In the genomic region with DNA sequence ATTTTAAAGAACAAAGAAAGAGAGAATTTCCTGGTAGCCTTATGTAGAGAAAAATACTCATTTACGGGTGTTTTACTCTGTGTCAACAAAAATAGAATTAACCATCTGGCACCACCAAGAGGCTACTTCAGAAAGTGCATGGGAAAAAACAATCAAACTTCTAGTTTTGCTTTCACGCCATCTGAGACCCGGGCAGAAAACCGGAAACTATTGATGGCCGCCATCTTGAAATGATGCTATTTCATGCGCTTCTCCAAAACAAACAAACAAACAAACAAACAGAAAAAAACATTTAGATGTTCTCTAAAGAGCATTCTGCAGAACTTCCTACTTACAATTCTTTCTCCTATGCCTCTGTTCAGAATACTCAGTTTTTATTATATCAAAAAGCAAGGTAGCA, we compare ENCODE assay signal across 9 cellular contexts. TPM values are rescaled to one million over a fixed set of nuclear protein-coding genes. Genes with fewer than 3 reads are reported as not detected.
DNase-seq lines count a peak whose midpoint lies in the region; FAIRE-seq and TF ChIP-seq lines count a peak whose summit lies in the region.
"Had no signal": no experiment of that assay in that cellular context is flagged by ENCODE, and none has a peak within 500 bp of the region (broad histone marks: within the 10 kb centered on the region; RNA-seq: fewer than 3 reads in every experiment).

No MANE protein-coding gene starts in this region.

- peak overlapping the region; percentile 12 for H2AFZ ChIP-seq in astrocyte (ENCODE audit: low read depth, low read length)

- no peak overlapping the region for H3K9ac ChIP-seq in astrocyte (ENCODE audit: low read length)

- CTCF ChIA-PET in HEK293T (lab: Yijun Ruan, JAX), result interaction anchor here (1.0 kb wide), 1 partner anchor 19 kb away, joined by 3 read pairs; no protein-coding TSS in a partner anchor

- H3K4me3 Mint-ChIP-seq in astrocyte (ENCODE audit: unreplicated experiment) (no peak overlapping the region), immature natural killer cell (no peak overlapping the region)

- POLR2A ChIA-PET in HEK293T (lab: Yijun Ruan, JAX), result no interaction called here

- no peaks in the 10 kb centered on the region for H3K36me3 Mint-ChIP-seq in astrocyte (ENCODE audit: low read depth, unreplicated experiment)
- H3K36me3 Mint-ChIP-seq in immature natural killer cell, result no peaks in the 10 kb centered on the region

- H3K27ac Mint-ChIP-seq in astrocyte (ENCODE audit: unreplicated experiment), result no peak overlapping the region
- H3K27ac Mint-ChIP-seq in immature natural killer cell, result no peak overlapping the region

- H3K4me1 ChIP-seq in astrocyte (ENCODE audit: insufficient read depth, low read length), result no peaks in the 10 kb centered on the region

- DNase-seq in activated CD4-positive, alpha-beta T cell treated with anti-CD3 and anti-CD28 coated beads for 48 hours, result peak; percentile 3
- DNase-seq in activated CD4-positive, alpha-beta T cell treated with anti-CD3 and anti-CD28 coated beads for 4 hours, result no peak
- DNase-seq in HEK293T (ENCODE audit: extremely low spot score) (peak; percentile 43), NCI-H146 (lab: John Stamatoyannopoulos, UW) (peak; percentile 71), astrocyte (ENCODE audit: low read depth) (peak; percentile 27), iris pigment epithelial cell (ENCODE audit: low read depth) (peak; percentile 54), cerebellar nuclear complex (lab: John Stamatoyannopoulos, UW) (no peak), immature natural killer cell (no peak)

- no peak overlapping the region for H3K27ac ChIP-seq in astrocyte (ENCODE audit: low read depth, low read length)
- H3K27ac ChIP-seq: epithelial cell of prostate had no signal

- H3K4me1 Mint-ChIP-seq in astrocyte (ENCODE audit: low read depth, unreplicated experiment) (no peaks in the 10 kb centered on the region), immature natural killer cell (no peaks in the 10 kb centered on the region)

- no peaks in the 10 kb centered on the region for H3K9me3 ChIP-seq in astrocyte (ENCODE audit: insufficient read depth, low read depth, low read length)

- H3K36me3 ChIP-seq in astrocyte (ENCODE audit: insufficient read depth, low read length), result no peaks in the 10 kb centered on the region

- peak; percentile 69 for TF ChIP-seq CTCF in astrocyte (IDR thresholded peaks at IDR 0.05; ENCODE audit: insufficient read depth, low read depth, low read length)

- H4K20me1 ChIP-seq in astrocyte (ENCODE audit: insufficient read depth, low read length), result no peaks in the 10 kb centered on the region

- H3K4me3 ChIP-seq in astrocyte (ENCODE audit: insufficient read depth, low read depth, low read length), result no peak overlapping the region

- H3K27me3 Mint-ChIP-seq in astrocyte (ENCODE audit: low read depth, unreplicated experiment) (peaks cover 4% of the 10 kb centered on the region), immature natural killer cell (ENCODE audit: low read depth in 3 of 3) (peaks cover 0 to 2% (median 1%) of the 10 kb centered on the region in 3 donors)

- H3K27me3 ChIP-seq in astrocyte (ENCODE audit: insufficient read depth, low read length), result no peaks in the 10 kb centered on the region

- H3K9me3 Mint-ChIP-seq in astrocyte (ENCODE audit: unreplicated experiment) (no peaks in the 10 kb centered on the region), immature natural killer cell (peaks cover 0 to 6% (median 3%) of the 10 kb centered on the region in 6 donors)

- H3K4me2 ChIP-seq in astrocyte (ENCODE audit: low read length), result peak overlapping the region; percentile 35

- no peaks in the 10 kb centered on the region for H3K79me2 ChIP-seq in astrocyte (ENCODE audit: insufficient read depth, low read length)

- peak; percentile 13 for FAIRE-seq in astrocyte (lab: Jason Lieb, UNC)

TF ChIP-seq in HEK293T, 16 proteins besides CTCF, POLR2A, EP300 and RAD21:
- no peak for TF ChIP-seq TARDBP (IDR thresholded peaks at IDR 0.05)
- TF ChIP-seq, protein P1, sequence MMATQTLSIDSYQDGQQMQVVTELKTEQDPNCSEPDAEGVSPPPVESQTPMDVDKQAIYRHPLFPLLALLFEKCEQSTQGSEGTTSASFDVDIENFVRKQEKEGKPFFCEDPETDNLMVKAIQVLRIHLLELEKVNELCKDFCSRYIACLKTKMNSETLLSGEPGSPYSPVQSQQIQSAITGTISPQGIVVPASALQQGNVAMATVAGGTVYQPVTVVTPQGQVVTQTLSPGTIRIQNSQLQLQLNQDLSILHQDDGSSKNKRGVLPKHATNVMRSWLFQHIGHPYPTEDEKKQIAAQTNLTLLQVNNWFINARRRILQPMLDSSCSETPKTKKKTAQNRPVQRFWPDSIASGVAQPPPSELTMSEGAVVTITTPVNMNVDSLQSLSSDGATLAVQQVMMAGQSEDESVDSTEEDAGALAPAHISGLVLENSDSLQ (IDR thresholded peaks at IDR 0.05), result no peak

RNA-seq across cellular contexts. Expression of gene SYNPR, which starts 49.4 kb away (rescaled TPM):
- total RNA-seq in astrocyte, result 0.27 TPM in 1 of 2 replicates, not detected in the other
- polyA plus RNA-seq in immature natural killer cell, result not detected

Comparison
In these comparisons a context has a peak if more than half of its experiments do, and no peak if none do; other contexts are left out.
1. DNase-seq: peak in activated CD4-positive, alpha-beta T cell treated with anti-CD3 and anti-CD28 coated beads for 48 hours (single experiment), HEK293T (single experiment), NCI-H146 (single experiment), astrocyte (single experiment) and iris pigment epithelial cell (single experiment); none in activated CD4-positive, alpha-beta T cell treated with anti-CD3 and anti-CD28 coated beads for 4 hours (0 of 2), cerebellar nuclear complex (0 of 2) and immature natural killer cell (0 of 3).